In the genomic region with DNA sequence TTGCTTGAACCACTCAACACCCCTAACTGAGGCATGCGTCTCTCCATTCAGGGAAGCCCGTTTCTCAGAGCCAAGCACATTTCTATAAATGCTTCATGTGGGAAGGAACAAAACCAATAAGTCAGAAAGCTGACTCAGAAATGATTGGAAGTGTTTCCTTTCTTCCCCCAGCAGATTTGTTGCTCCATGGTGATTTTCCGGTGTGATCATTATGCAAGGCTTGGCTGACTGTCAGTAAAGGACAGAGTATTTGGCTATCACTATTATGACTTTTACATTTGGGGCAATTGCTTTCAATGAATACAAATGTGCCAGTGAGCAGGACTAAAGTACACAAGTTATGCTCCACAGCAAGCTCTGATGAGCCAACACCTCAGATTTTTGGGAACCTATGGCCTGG, we compare ENCODE assay signal across 20 cellular contexts. TPM values are rescaled to one million over a fixed set of nuclear protein-coding genes. Genes with fewer than 3 reads are reported as not detected.
DNase-seq lines count a peak whose midpoint lies in the region; FAIRE-seq and TF ChIP-seq lines count a peak whose summit lies in the region.
"Had no signal": no experiment of that assay in that cellular context is flagged by ENCODE, and none has a peak within 500 bp of the region (broad histone marks: within the 10 kb centered on the region; RNA-seq: fewer than 3 reads in every experiment).

No MANE protein-coding gene starts in this region.

- no peak for TF ChIP-seq POLR2A in GM12891 (IDR thresholded peaks at IDR 0.05; ENCODE audit: low read depth, low read length)

- H3K9me2 ChIP-seq in Karpas-422 (replicated peaks; ENCODE audit: insufficient read depth, low read length), result no peaks in the 10 kb centered on the region

- H3K9me3 ChIP-seq in MG63 (no peaks in the 10 kb centered on the region; the same call in 1 of the 2 replicates), Karpas-422 (ENCODE audit: low read length) (no peaks in the 10 kb centered on the region)
- H3K9me3 ChIP-seq: BE2C, body of pancreas, tibial nerve had no signal

- no peak for TF ChIP-seq CTCF in fibroblast of mammary gland (conservative IDR thresholded peaks at IDR 0.05; ENCODE audit: control insufficient read depth, insufficient read depth, low read depth, low read length)

- H3K4me3 ChIP-seq in MG63 (no peak overlapping the region), fibroblast of mammary gland (ENCODE audit: control insufficient read depth, low read depth, low read length) (no peak overlapping the region), Karpas-422 (ENCODE audit: low read length) (no peak overlapping the region)
- H3K4me3 ChIP-seq: body of pancreas, lung, tibial nerve had no signal

- no peaks in the 10 kb centered on the region for H4K20me1 ChIP-seq in Karpas-422 (ENCODE audit: insufficient read depth, low read depth, low read length)

- H3K27me3 ChIP-seq in MG63, result no peaks in the 10 kb centered on the region
- no peaks in the 10 kb centered on the region for H3K27me3 ChIP-seq in Karpas-422 (ENCODE audit: low read length)
- H3K27me3 ChIP-seq: BE2C, body of pancreas, tibial nerve had no signal

- no peak overlapping the region for H3K27ac ChIP-seq in Karpas-422 (ENCODE audit: low read length)
- H3K27ac ChIP-seq: body of pancreas, tibial nerve had no signal

- H3K79me2 ChIP-seq in Karpas-422 (ENCODE audit: low read length), result no peaks in the 10 kb centered on the region

- H3K9ac ChIP-seq in Karpas-422 (ENCODE audit: low read length), result no peak overlapping the region

- no peak overlapping the region for H2AFZ ChIP-seq in Karpas-422 (ENCODE audit: low read length)

- DNase-seq in ELR (ENCODE audit: low read depth) (peak; percentile 7), MG63 (peak; percentile 68), fibroblast of mammary gland (ENCODE audit: low read depth) (peak; percentile 88), occipital lobe (lab: John Stamatoyannopoulos, UW) (peak; percentile 2), Karpas-422 (no peak), GM12891 (ENCODE audit: insufficient read length, low spot score) (no peak), Kasumi-1 (lab: John Stamatoyannopoulos, UW) (no peak)
- DNase-seq: activated CD8-positive, alpha-beta T cell treated with anti-CD3 and anti-CD28 coated beads, Interleukin-2, amount 10 ng/mL, durations not matched to agents 7 days and 5 days; activated naive CD4-positive, alpha-beta T cell treated with anti-CD3 and anti-CD28 coated beads for 36 hours; activated T-cell treated with anti-CD3 and anti-CD28 coated beads, Interleukin-2, amount 50 U/mL, for 24 hours; BE2C; GOT3; NCI-H187; NCI-H774; stimulated activated CD4-positive, alpha-beta T cell treated with anti-CD3 and anti-CD28 coated beads, Interleukin-2, amount 100 ng/mL, for 24 hours; stimulated activated naive CD4-positive, alpha-beta T cell treated with Interleukin-2 at 50 U/mL for 16 hours had no signal

- no peaks in the 10 kb centered on the region for H3K36me3 ChIP-seq in MG63
- no peaks in the 10 kb centered on the region for H3K36me3 ChIP-seq in Karpas-422 (ENCODE audit: insufficient read depth, low read length)
- H3K36me3 ChIP-seq: BE2C, tibial nerve had no signal

- H3K4me2 ChIP-seq in Karpas-422 (ENCODE audit: low read depth, low read length, poor library complexity, severe bottlenecking), result no peak overlapping the region

- H3K4me1 ChIP-seq in Karpas-422 (ENCODE audit: low read length), result no peaks in the 10 kb centered on the region
- H3K4me1 ChIP-seq: BE2C had no signal

- no peak for FAIRE-seq in GM12891 (lab: Jason Lieb, UNC)
- FAIRE-seq: endothelial cell of umbilical vein had no signal

TF ChIP-seq in GM12891, 5 proteins besides CTCF, POLR2A, EP300 and RAD21:
- TF ChIP-seq SPI1 (IDR thresholded peaks at IDR 0.05; ENCODE audit: low read depth, low read length) (no peak), TAF1 (IDR thresholded peaks at IDR 0.05; ENCODE audit: low read depth, low read length) (no peak), PAX5 (IDR thresholded peaks at IDR 0.05; ENCODE audit: insufficient read depth, low read length, severe bottlenecking) (no peak), POU2F2 (IDR thresholded peaks at IDR 0.05; ENCODE audit: low read depth, low read length) (no peak), POLR2AphosphoS5 (IDR thresholded peaks at IDR 0.05; ENCODE audit: low read depth, low read length) (no peak)

RNA-seq across cellular contexts. Expression of gene ZC3H11B, which starts 53.3 kb away (rescaled TPM):
- not detected in 2 replicates for total RNA-seq in MG63 (2014; rRNA removed; shearing (Covaris generic); ENCODE audit: low replicate concordance)
- 0.16 TPM for total RNA-seq in occipital lobe
- total RNA-seq in Karpas-422 (2014; rRNA removed; shearing (Covaris generic); ENCODE audit: low replicate concordance), result not detected in 2 replicates
- polyA plus RNA-seq in GM12891 (2012; ENCODE audit: low read depth, missing spikeins), result 0.06 TPM
- total RNA-seq: body of pancreas, endothelial cell of umbilical vein had no signal
- polyA plus RNA-seq: endothelial cell of umbilical vein had no signal

Comparison
In these comparisons a context has a peak if more than half of its experiments do, and no peak if none do; other contexts are left out.
1. DNase-seq: peak in ELR (single experiment), MG63 (single experiment), fibroblast of mammary gland (single experiment) and occipital lobe (single experiment); none in Karpas-422 (single experiment), GM12891 (single experiment) and Kasumi-1 (0 of 2).